In the genomic region with DNA sequence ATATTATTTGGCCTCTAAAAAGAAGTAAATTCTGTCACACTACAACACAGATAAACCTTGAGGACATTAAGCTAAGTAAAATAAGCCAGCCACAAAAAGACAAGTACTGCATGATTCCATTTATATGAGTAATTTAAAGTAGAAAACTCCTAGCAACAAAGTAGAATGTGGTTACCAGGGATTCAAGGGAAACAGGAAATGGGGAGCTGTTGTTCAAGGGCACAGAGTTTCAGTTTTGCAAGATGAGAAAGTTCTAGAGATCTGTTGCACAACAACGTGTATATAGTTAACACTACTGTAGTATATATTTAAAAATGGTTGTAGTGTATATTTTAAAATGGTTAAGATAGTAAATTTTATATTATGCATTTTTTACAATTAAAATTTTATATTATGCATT, we compare ENCODE assay signal across 9 cellular contexts. TPM values are rescaled to one million over a fixed set of nuclear protein-coding genes. Genes with fewer than 3 reads are reported as not detected.
DNase-seq lines count a peak whose midpoint lies in the region; ATAC-seq and TF ChIP-seq lines count a peak whose summit lies in the region.
"Had no signal": no experiment of that assay in that cellular context is flagged by ENCODE, and none has a peak within 500 bp of the region (broad histone marks: within the 10 kb centered on the region; RNA-seq: fewer than 3 reads in every experiment).

No MANE protein-coding gene starts in this region.

- in situ Hi-C loops in KBM-7 (cut with MboI; ENCODE audit: low pct_unique_long_range_greater_than_20kb, low sequenced_read_pairs) (no loop called here), astrocyte of the cerebellum (cut with HindIII; ENCODE audit: low sequenced_read_pairs) (no loop called here)

- TF ChIP-seq POLR2A in right lobe of liver (IDR thresholded peaks at IDR 0.05), result no peak

- 9% methylated on average over 1 of the region's 1 CpG for WGBS in right lobe of liver (ENCODE audit: insufficient coverage, low coverage, low lambda C conversion rate, missing lambda C conversion rate)

- H3K9me3 ChIP-seq in right lobe of liver, result no peaks in the 10 kb centered on the region

- H3K27me3 ChIP-seq in right lobe of liver, result no peaks in the 10 kb centered on the region

- H3K27ac ChIP-seq in right lobe of liver, result peak overlapping the region; percentile 2 to 49 (median 35)
- H3K27ac ChIP-seq: parathyroid adenoma had no signal

- H3K4me3 ChIP-seq in AG10803 (ENCODE audit: low read length) (no peak overlapping the region), astrocyte of the cerebellum (ENCODE audit: low read depth, low read length) (no peak overlapping the region), right lobe of liver (no peak overlapping the region)

- DNase-seq in AG10803 (ENCODE audit: low read depth) (peak; percentile 92), KBM-7 (peak; percentile 75), astrocyte of the cerebellum (ENCODE audit: low read depth) (peak; percentile 65), right lobe of liver (no peak)

- peaks cover 2 to 88% (median 54%) of the 10 kb centered on the region in 4 donors for H3K36me3 ChIP-seq in right lobe of liver

- TF ChIP-seq CTCF in AG10803 (conservative IDR thresholded peaks at IDR 0.05; ENCODE audit: low read length), result no peak
- no peak for TF ChIP-seq CTCF in astrocyte of the cerebellum (IDR thresholded peaks at IDR 0.05; ENCODE audit: low read depth, low read length, missing control alignments)
- TF ChIP-seq CTCF in right lobe of liver (IDR thresholded peaks at IDR 0.05), result no peak

- intact Hi-C loops in right lobe of liver (cut with DNase I), result no loop called here

- peak; percentile 38 to 89 (median 56) for ATAC-seq in right lobe of liver
- no peak for ATAC-seq in HG03159 (IDR thresholded peaks at IDR 0.05; ENCODE audit: unreplicated experiment)
- no peak for ATAC-seq in HG02970 (IDR thresholded peaks at IDR 0.05; ENCODE audit: low FRiP score, unreplicated experiment)
- no peak for ATAC-seq in GM21737 (IDR thresholded peaks at IDR 0.05; ENCODE audit: unreplicated experiment)
- ATAC-seq in GM18519 (IDR thresholded peaks at IDR 0.05; ENCODE audit: low FRiP score, unreplicated experiment), result no peak

- no peaks in the 10 kb centered on the region for H3K4me1 ChIP-seq in right lobe of liver
- H3K4me1 ChIP-seq: parathyroid adenoma had no signal

RNA-seq across cellular contexts. Expression of gene SEC31A, which starts 25.4 kb away (rescaled TPM):
- 100 to 1,000 TPM; 117 to 161 (median 128) TPM for total RNA-seq in right lobe of liver

RNA-seq across cellular contexts. Expression of gene THAP9, which starts 34.9 kb away (rescaled TPM):
- total RNA-seq in right lobe of liver, result 1 to 10 TPM in 5 of 6 experiments, under 1 TPM in 1; 0.92 to 3.8 (median 3.0) TPM

Comparison
In these comparisons a context has a peak if more than half of its experiments do, and no peak if none do; other contexts are left out.
1. DNase-seq: peak in AG10803 (single experiment), KBM-7 (single experiment) and astrocyte of the cerebellum (single experiment); none in right lobe of liver (0 of 3).
2. ATAC-seq: peak in right lobe of liver (4 of 4); none in HG03159 (single experiment), HG02970 (single experiment), GM21737 (single experiment) and GM18519 (single experiment).